15 cellular contexts compared by ENCODE assay signal in genomic region chr19:42752246-42752645, GRCh38. TPM values are rescaled to one million over a fixed set of nuclear protein-coding genes. Genes with fewer than 3 reads are reported as not detected.
"Had no signal": no experiment of that assay in that cellular context is flagged by ENCODE, and none has a peak within 500 bp of the region (broad histone marks: within the 10 kb centered on the region; RNA-seq: fewer than 3 reads in every experiment).

No MANE protein-coding gene starts in this region.

RNA-seq across cellular contexts. Expression of gene PSG3, which starts 12.0 kb away (rescaled TPM):
- total RNA-seq: activated B cell treated with CpG ODN at 0.5 μM for 24 hours; activated CD4-positive, alpha-beta memory T cell treated with anti-CD3 and anti-CD28 coated beads for 36 hours; activated CD4-positive, alpha-beta memory T cell treated with anti-CD3 and anti-CD28 coated beads, Interleukin-2, amount 10 ng/mL, durations not matched to agents 7 days and 5 days; activated CD4-positive, alpha-beta T cell treated with anti-CD3 and anti-CD28 coated beads for 36 hours; activated CD4-positive, alpha-beta T cell treated with anti-CD3 and anti-CD28 coated beads, Interleukin-2, amount 10 ng/mL, durations not matched to agents 24 days and 14 days; activated CD4-positive, alpha-beta T cell treated with anti-CD3 and anti-CD28 coated beads, Interleukin-2, amount 10 ng/mL, durations not matched to agents 7 days and 5 days; activated CD8-positive, alpha-beta memory T cell treated with anti-CD3 and anti-CD28 coated beads for 36 hours; activated CD8-positive, alpha-beta memory T cell treated with anti-CD3 and anti-CD28 coated beads, Interleukin-2, amount 10 ng/mL, durations not matched to agents 7 days and 5 days; activated CD8-positive, alpha-beta T cell treated with anti-CD3 and anti-CD28 coated beads for 36 hours; activated CD8-positive, alpha-beta T cell treated with anti-CD3 and anti-CD28 coated beads, Interleukin-2, amount 10 ng/mL, durations not matched to agents 7 days and 5 days; T-cell; T-helper 1 cell treated with Interleukin-12 subunit alpha and Interleukin-12 subunit beta and Interleukin-4 antibody, amounts not matched to agents 30 ng/mL and 1 ng/mL, for 36 hours; T-helper 2 cell treated with Interferon-gamma antibody and Interleukin-4, amounts not matched to agents 100 ng/mL and 5 ng/mL, for 36 hours; WTC11 had no signal

RNA-seq across cellular contexts. Expression of gene PSG8, which starts 13.2 kb away (rescaled TPM):
- total RNA-seq: activated B cell treated with CpG ODN at 0.5 μM for 24 hours; activated CD4-positive, alpha-beta memory T cell treated with anti-CD3 and anti-CD28 coated beads for 36 hours; activated CD4-positive, alpha-beta memory T cell treated with anti-CD3 and anti-CD28 coated beads, Interleukin-2, amount 10 ng/mL, durations not matched to agents 7 days and 5 days; activated CD4-positive, alpha-beta T cell treated with anti-CD3 and anti-CD28 coated beads for 36 hours; activated CD4-positive, alpha-beta T cell treated with anti-CD3 and anti-CD28 coated beads, Interleukin-2, amount 10 ng/mL, durations not matched to agents 24 days and 14 days; activated CD4-positive, alpha-beta T cell treated with anti-CD3 and anti-CD28 coated beads, Interleukin-2, amount 10 ng/mL, durations not matched to agents 7 days and 5 days; activated CD8-positive, alpha-beta memory T cell treated with anti-CD3 and anti-CD28 coated beads for 36 hours; activated CD8-positive, alpha-beta memory T cell treated with anti-CD3 and anti-CD28 coated beads, Interleukin-2, amount 10 ng/mL, durations not matched to agents 7 days and 5 days; activated CD8-positive, alpha-beta T cell treated with anti-CD3 and anti-CD28 coated beads for 36 hours; activated CD8-positive, alpha-beta T cell treated with anti-CD3 and anti-CD28 coated beads, Interleukin-2, amount 10 ng/mL, durations not matched to agents 7 days and 5 days; T-cell; T-helper 1 cell treated with Interleukin-12 subunit alpha and Interleukin-12 subunit beta and Interleukin-4 antibody, amounts not matched to agents 30 ng/mL and 1 ng/mL, for 36 hours; T-helper 17 cell; T-helper 2 cell treated with Interferon-gamma antibody and Interleukin-4, amounts not matched to agents 100 ng/mL and 5 ng/mL, for 36 hours; WTC11 had no signal
